ENCODE assay signal across 16 cellular contexts in the genomic region with DNA sequence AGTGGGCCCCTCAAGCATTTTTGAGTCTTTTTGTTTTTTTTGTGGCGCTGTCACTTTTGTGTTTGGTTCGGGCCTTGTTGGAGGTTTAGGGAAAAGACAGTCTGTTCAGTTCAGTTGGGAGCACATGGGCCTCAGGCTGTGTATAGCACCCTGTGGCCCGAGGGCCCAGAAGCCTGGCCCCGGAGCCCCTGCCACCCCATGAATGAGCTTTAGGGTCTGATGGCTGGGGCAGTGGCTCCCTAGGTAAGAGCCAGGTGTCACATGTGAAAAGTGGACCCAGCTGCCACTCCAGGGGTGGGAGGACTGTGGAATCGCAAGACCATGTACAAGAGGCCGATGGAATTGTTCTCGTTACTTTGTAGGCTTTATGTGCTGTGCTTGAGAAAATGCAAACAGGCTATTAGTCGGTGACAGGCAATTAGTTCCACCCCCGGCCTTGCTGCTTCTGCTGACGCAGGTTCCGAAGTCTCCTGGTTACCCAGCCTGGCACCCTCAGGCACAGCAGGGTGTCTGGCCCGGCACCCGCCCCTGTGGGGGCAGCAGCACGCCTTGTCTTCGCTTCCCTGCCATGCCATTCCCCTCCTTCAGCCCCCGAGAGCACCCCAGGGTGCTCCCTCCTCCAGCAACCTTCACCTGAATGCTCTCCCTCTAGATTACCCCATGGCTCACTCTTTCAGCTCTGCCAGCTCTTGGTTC. TPM values are rescaled to one million over a fixed set of nuclear protein-coding genes. Genes with fewer than 3 reads are reported as not detected.
"Had no signal": no experiment of that assay in that cellular context is flagged by ENCODE, and none has a peak within 500 bp of the region (broad histone marks: within the 10 kb centered on the region; RNA-seq: fewer than 3 reads in every experiment).

No MANE protein-coding gene starts in this region.

- ATAC-seq: right cardiac atrium, T-cell had no signal

- H3K4me3 ChIP-seq: smooth muscle cell, thoracic aorta had no signal

- H3K27ac ChIP-seq: epithelial cell of prostate, thoracic aorta had no signal

- DNase-seq: activated CD4-positive, alpha-beta T cell treated with anti-CD3 and anti-CD28 coated beads, Interleukin-2, amount 50 U/mL, for 4 hours; activated CD4-positive, CD25-positive, alpha-beta regulatory T cell treated with anti-CD3 and anti-CD28 coated beads, Interleukin-2, amount 50 U/mL, for 72 hours; activated naive CD4-positive, alpha-beta T cell; activated naive CD8-positive, alpha-beta T cell treated with anti-CD3 and anti-CD28 coated beads, Interleukin-2, amount 10 ng/mL, durations not matched to agents 7 days and 5 days; activated T-cell treated with anti-CD3 and anti-CD28 coated beads for 4 hours; effector CD8-positive, alpha-beta T cell; foreskin melanocyte; right cardiac atrium; stimulated activated CD4-positive, alpha-beta T cell treated with anti-CD3 and anti-CD28 coated beads, Interleukin-4, amount 100 ng/mL, for 4 hours; stimulated activated CD8-positive, alpha-beta memory T cell treated with anti-CD3 and anti-CD28 coated beads, Interleukin-4, amount 100 ng/mL, for 48 hours; T-cell; T-helper 9 cell had no signal

- H3K36me3 ChIP-seq: thoracic aorta had no signal

- H3K4me2 ChIP-seq: smooth muscle cell had no signal

RNA-seq across cellular contexts. Expression of a gene that starts 38.2 kb away (rescaled TPM):
- total RNA-seq: fibroblast of lung had no signal
- polyA plus RNA-seq: fibroblast of lung, smooth muscle cell had no signal
